Comparison of ENCODE assay signal across 2 cellular contexts in the genomic region with DNA sequence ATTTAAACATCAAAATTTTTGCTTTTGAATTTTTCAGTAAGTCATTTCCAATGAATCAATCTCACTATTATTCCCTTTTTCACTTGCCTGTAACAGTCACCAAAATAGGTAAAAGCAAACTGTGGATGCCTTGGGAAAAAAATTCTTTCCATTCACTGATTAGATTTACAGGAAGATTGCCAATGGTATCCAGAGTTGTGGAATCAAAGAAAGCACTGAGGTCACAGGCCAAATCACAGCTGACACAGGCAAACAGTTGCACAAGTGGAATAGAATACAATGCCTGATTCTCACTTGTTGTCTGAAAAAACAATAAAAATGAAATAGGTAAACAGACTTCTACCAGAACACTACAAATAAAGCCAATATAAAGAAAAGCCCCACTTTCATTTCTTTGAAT.
TF ChIP-seq lines count a peak whose summit lies in the region.

No MANE protein-coding gene starts in this region.

TF ChIP-seq in SK-N-SH treated with all-trans-retinoic acid at 6 μM for 48 hours, 23 proteins besides CTCF, POLR2A, EP300 and RAD21 (continued from another document):
- TF ChIP-seq, protein P1, sequence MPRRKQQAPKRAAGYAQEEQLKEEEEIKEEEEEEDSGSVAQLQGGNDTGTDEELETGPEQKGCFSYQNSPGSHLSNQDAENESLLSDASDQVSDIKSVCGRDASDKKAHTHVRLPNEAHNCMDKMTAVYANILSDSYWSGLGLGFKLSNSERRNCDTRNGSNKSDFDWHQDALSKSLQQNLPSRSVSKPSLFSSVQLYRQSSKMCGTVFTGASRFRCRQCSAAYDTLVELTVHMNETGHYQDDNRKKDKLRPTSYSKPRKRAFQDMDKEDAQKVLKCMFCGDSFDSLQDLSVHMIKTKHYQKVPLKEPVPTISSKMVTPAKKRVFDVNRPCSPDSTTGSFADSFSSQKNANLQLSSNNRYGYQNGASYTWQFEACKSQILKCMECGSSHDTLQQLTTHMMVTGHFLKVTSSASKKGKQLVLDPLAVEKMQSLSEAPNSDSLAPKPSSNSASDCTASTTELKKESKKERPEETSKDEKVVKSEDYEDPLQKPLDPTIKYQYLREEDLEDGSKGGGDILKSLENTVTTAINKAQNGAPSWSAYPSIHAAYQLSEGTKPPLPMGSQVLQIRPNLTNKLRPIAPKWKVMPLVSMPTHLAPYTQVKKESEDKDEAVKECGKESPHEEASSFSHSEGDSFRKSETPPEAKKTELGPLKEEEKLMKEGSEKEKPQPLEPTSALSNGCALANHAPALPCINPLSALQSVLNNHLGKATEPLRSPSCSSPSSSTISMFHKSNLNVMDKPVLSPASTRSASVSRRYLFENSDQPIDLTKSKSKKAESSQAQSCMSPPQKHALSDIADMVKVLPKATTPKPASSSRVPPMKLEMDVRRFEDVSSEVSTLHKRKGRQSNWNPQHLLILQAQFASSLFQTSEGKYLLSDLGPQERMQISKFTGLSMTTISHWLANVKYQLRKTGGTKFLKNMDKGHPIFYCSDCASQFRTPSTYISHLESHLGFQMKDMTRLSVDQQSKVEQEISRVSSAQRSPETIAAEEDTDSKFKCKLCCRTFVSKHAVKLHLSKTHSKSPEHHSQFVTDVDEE (CRISPR knock-in tag; IDR thresholded peaks at IDR 0.05): no peak

TF ChIP-seq in SK-N-SH, 30 proteins besides CTCF, POLR2A, EP300 and RAD21 (continued from another document):
- TF ChIP-seq, protein P2, sequence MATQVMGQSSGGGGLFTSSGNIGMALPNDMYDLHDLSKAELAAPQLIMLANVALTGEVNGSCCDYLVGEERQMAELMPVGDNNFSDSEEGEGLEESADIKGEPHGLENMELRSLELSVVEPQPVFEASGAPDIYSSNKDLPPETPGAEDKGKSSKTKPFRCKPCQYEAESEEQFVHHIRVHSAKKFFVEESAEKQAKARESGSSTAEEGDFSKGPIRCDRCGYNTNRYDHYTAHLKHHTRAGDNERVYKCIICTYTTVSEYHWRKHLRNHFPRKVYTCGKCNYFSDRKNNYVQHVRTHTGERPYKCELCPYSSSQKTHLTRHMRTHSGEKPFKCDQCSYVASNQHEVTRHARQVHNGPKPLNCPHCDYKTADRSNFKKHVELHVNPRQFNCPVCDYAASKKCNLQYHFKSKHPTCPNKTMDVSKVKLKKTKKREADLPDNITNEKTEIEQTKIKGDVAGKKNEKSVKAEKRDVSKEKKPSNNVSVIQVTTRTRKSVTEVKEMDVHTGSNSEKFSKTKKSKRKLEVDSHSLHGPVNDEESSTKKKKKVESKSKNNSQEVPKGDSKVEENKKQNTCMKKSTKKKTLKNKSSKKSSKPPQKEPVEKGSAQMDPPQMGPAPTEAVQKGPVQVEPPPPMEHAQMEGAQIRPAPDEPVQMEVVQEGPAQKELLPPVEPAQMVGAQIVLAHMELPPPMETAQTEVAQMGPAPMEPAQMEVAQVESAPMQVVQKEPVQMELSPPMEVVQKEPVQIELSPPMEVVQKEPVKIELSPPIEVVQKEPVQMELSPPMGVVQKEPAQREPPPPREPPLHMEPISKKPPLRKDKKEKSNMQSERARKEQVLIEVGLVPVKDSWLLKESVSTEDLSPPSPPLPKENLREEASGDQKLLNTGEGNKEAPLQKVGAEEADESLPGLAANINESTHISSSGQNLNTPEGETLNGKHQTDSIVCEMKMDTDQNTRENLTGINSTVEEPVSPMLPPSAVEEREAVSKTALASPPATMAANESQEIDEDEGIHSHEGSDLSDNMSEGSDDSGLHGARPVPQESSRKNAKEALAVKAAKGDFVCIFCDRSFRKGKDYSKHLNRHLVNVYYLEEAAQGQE (IDR thresholded peaks at IDR 0.05; ENCODE audit: low read depth, low read length): no peak
- TF ChIP-seq, protein P3, sequence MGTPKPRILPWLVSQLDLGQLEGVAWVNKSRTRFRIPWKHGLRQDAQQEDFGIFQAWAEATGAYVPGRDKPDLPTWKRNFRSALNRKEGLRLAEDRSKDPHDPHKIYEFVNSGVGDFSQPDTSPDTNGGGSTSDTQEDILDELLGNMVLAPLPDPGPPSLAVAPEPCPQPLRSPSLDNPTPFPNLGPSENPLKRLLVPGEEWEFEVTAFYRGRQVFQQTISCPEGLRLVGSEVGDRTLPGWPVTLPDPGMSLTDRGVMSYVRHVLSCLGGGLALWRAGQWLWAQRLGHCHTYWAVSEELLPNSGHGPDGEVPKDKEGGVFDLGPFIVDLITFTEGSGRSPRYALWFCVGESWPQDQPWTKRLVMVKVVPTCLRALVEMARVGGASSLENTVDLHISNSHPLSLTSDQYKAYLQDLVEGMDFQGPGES (IDR thresholded peaks at IDR 0.05; ENCODE audit: low read depth, low read length): no peak
- TF ChIP-seq POLR2AphosphoS5 (IDR thresholded peaks at IDR 0.05; ENCODE audit: low read depth, low read length): no peak
- no peak for TF ChIP-seq MXI1 (IDR thresholded peaks at IDR 0.05; ENCODE audit: low read depth, low read length)
- no peak for TF ChIP-seq TAF1 (IDR thresholded peaks at IDR 0.05; ENCODE audit: borderline replicate concordance, low read depth, low read length)
